In the genomic region with DNA sequence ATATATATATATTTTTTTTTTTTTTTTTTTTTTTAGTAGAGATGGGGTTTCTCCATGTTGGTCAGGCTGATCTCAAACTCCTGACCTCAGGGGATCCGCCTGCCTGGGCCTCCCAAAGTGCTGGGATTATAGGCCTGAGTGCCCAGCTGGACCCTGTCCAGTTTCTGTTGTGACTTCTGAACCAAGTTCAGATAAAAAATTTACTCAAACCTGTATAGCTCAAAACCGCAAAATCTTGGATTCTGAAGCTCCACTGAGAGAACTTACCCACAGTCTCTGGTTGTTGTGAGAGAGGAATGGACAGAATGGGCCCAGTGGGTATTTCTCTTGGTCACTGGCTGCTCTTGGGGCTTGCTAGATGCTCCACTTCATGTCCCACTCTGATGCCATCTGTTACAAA, we compare ENCODE assay signal across 31 cellular contexts.
"Had no signal": no experiment of that assay in that cellular context is flagged by ENCODE, and none has a peak within 500 bp of the region (broad histone marks: within the 10 kb centered on the region; RNA-seq: fewer than 3 reads in every experiment).

No MANE protein-coding gene starts in this region.

- H3K9me3 ChIP-seq: esophagus squamous epithelium, left ventricle myocardium inferior, ovary, thoracic aorta, uterus had no signal

- H3K4me3 ChIP-seq: coronary artery, dorsolateral prefrontal cortex, esophagus squamous epithelium, left ventricle myocardium inferior, lung, ovary, skin epidermis, thoracic aorta, uterus had no signal

- H3K36me3 ChIP-seq: brain microvascular endothelial cell, esophagus squamous epithelium, ovary, thoracic aorta, uterus had no signal

- FAIRE-seq: astrocyte, endothelial cell of umbilical vein, islet of Langerhans had no signal

- H3K4me1 ChIP-seq: esophagus squamous epithelium, left ventricle myocardium inferior, uterus had no signal

- H3K27ac ChIP-seq: brain microvascular endothelial cell, coronary artery, dorsolateral prefrontal cortex, esophagus squamous epithelium, left ventricle myocardium inferior, ovary, skin epidermis, thoracic aorta, uterus had no signal

- DNase-seq: activated CD4-positive, alpha-beta memory T cell treated with anti-CD3 and anti-CD28 coated beads for 36 hours; activated CD4-positive, alpha-beta T cell treated with anti-CD3 and anti-CD28 coated beads, Interleukin-2, amount 10 ng/mL, durations not matched to agents 24 days and 14 days; activated CD4-positive, CD25-positive, alpha-beta regulatory T cell treated with anti-CD3 and anti-CD28 coated beads, Interleukin-2, amount 50 U/mL, for 72 hours; activated CD8-positive, alpha-beta memory T cell treated with anti-CD3 and anti-CD28 coated beads, Interleukin-2, amount 50 U/mL, for 4 hours; activated gamma-delta T cell; activated naive CD4-positive, alpha-beta T cell treated with anti-CD3 and anti-CD28 coated beads, Interleukin-2, amount 10 ng/mL, durations not matched to agents 7 days and 5 days; activated naive CD8-positive, alpha-beta T cell treated with anti-CD3 and anti-CD28 coated beads, Interleukin-2, amount 10 ng/mL, durations not matched to agents 7 days and 5 days; activated T-cell treated with anti-CD3 and anti-CD28 coated beads, Interleukin-2, amount 50 U/mL, for 1 hour; brain microvascular endothelial cell; dorsolateral prefrontal cortex; esophagus squamous epithelium; foreskin melanocyte; glutamatergic neuron; left ventricle myocardium inferior; naive B cell; nephron progenitor cell; ovary; retina; stimulated activated CD4-positive, alpha-beta T cell treated with anti-CD3 and anti-CD28 coated beads, Interleukin-12 subunit alpha, Interleukin-12 subunit beta, amount 100 ng/mL, for 4 hours; stimulated activated CD4-positive, alpha-beta T cell treated with anti-CD3 and anti-CD28 coated beads, Interleukin-4, amount 100 ng/mL, for 1 hour; stimulated activated naive CD8-positive, alpha-beta T cell treated with anti-CD3 and anti-CD28 coated beads, Interleukin-15, Interleukin-2, amounts not matched to agents 100 U/mL and 50 U/mL, for 24 hours; T-helper 9 cell; uterus had no signal

- H3K27me3 ChIP-seq: brain microvascular endothelial cell, dorsolateral prefrontal cortex, esophagus squamous epithelium, ovary, uterus had no signal

- ATAC-seq: sciatic nerve; stimulated activated naive CD8-positive, alpha-beta T cell treated with anti-CD3 and anti-CD28 coated beads, Interleukin-15, Interleukin-2, amounts not matched to agents 100 U/mL and 50 U/mL, for 24 hours had no signal
